ENCODE assay signal across 9 cellular contexts in the genomic region with DNA sequence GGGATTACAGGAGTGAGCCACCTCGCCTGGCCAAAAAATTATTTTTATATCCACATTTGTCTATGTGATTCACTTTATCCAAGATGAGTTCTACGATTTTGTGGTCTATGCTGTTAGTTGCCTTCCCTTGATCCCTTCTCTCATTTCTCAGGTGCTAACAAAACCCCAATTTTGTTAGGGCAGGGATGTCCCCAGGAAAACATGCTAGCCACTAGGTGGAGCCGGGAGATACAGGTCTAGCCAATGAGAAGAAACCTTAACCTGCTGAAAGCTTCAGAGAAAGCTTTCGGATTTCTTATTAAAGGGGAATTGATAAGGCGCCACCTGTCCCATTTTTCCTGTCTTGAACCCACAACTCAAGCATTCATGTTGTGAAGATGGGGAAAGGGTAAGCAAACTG.
A peak's percentile ranks its signal among the peaks of the same experiment; 100 is the strongest.
DNase-seq lines count a peak whose midpoint lies in the region; ATAC-seq lines count a peak whose summit lies in the region.
"Had no signal": no experiment of that assay in that cellular context is flagged by ENCODE, and none has a peak within 500 bp of the region (broad histone marks: within the 10 kb centered on the region; RNA-seq: fewer than 3 reads in every experiment).

No MANE protein-coding gene starts in this region.

- no peak overlapping the region for H3K27ac ChIP-seq in right cardiac atrium (ENCODE audit: low read length)
- H3K27ac ChIP-seq: neutrophil had no signal

- intact Hi-C loops in right cardiac atrium (cut with DNase I), result no loop called here

- DNase-seq in Caki2 (ENCODE audit: low read depth), result peak; percentile 31
- peak; percentile 12 for DNase-seq in LHCN-M2 (ENCODE audit: low read depth)
- peak; percentile 31 for DNase-seq in activated CD8-positive, alpha-beta memory T cell treated with anti-CD3 and anti-CD28 coated beads, Interleukin-2, amount 50 U/mL, for 24 hours (ENCODE audit: extremely low read depth)
- peak in 2 of 3 donors; percentile 22 to 54 for DNase-seq in right cardiac atrium
- peak; percentile 30 for DNase-seq in stimulated activated CD8-positive, alpha-beta memory T cell treated with anti-CD3 and anti-CD28 coated beads, Interleukin-7, amount 100 ng/mL, for 24 hours (ENCODE audit: low read depth)
- no peak for DNase-seq in pons (ENCODE audit: low spot score)

- in situ Hi-C loops in Caki2 (cut with HindIII; ENCODE audit: low pct_unique_long_range_greater_than_20kb, low sequenced_read_pairs), result no loop called here

- H3K27me3 ChIP-seq in right cardiac atrium (ENCODE audit: control insufficient read depth, insufficient read depth), result no peaks in the 10 kb centered on the region
- H3K27me3 ChIP-seq: neutrophil had no signal

- H3K4me3 ChIP-seq in right cardiac atrium (ENCODE audit: low read length), result no peak overlapping the region

- H3K4me1 ChIP-seq in right cardiac atrium (ENCODE audit: control insufficient read depth, insufficient read depth, low read length), result no peaks in the 10 kb centered on the region

- 81% methylated on average over 5 of the region's 5 CpGs for WGBS in right cardiac atrium

- ATAC-seq in right cardiac atrium (no peak), HG03520 (IDR thresholded peaks at IDR 0.05; ENCODE audit: unreplicated experiment) (no peak), HG03108 (IDR thresholded peaks at IDR 0.05; ENCODE audit: unreplicated experiment) (no peak)

- no peaks in the 10 kb centered on the region for H3K9me3 ChIP-seq in right cardiac atrium (ENCODE audit: control insufficient read depth, low read length)
- H3K9me3 ChIP-seq: neutrophil had no signal
